20 cellular contexts compared by ENCODE assay signal in genomic region chr1:166848193-166848592, GRCh38. TPM values are rescaled to one million over a fixed set of nuclear protein-coding genes. Genes with fewer than 3 reads are reported as not detected.
A peak's percentile ranks its signal among the peaks of the same experiment; 100 is the strongest.
DNase-seq lines count a peak whose midpoint lies in the region; ATAC-seq and TF ChIP-seq lines count a peak whose summit lies in the region.
"Had no signal": no experiment of that assay in that cellular context is flagged by ENCODE, and none has a peak within 500 bp of the region (broad histone marks: within the 10 kb centered on the region; RNA-seq: fewer than 3 reads in every experiment).

No MANE protein-coding gene starts in this region.

- no TSS peak for BruUV-seq in IMR-90 (replicated peaks; lab: Mats Ljungman, UMichigan)

- TF ChIP-seq POLR2A in IMR-90 (IDR thresholded peaks at IDR 0.05; ENCODE audit: low read depth, low read length): no peak

- no peak overlapping the region for H2BK20ac ChIP-seq in IMR-90 (ENCODE audit: low read depth, low read length)

- no peak overlapping the region for H3K4me3 Mint-ChIP-seq in activated naive CD4-positive, alpha-beta T cell treated with anti-CD3 and anti-CD28 coated beads for 36 hours
- H3K4me3 Mint-ChIP-seq in activated naive CD4-positive, alpha-beta T cell treated with anti-CD3 and anti-CD28 coated beads, Interleukin-2, amount 10 ng/mL, durations not matched to agents 7 days and 5 days: no peak overlapping the region
- H3K4me3 Mint-ChIP-seq in activated CD8-positive, alpha-beta T cell treated with anti-CD3 and anti-CD28 coated beads for 36 hours: no peak overlapping the region
- no peak overlapping the region for H3K4me3 Mint-ChIP-seq in immature natural killer cell
- H3K4me3 Mint-ChIP-seq: CD4-positive, CD25-positive, alpha-beta regulatory T cell had no signal

- intact Hi-C loops in activated naive CD4-positive, alpha-beta T cell treated with anti-CD3 and anti-CD28 coated beads for 36 hours (cut with micrococcal nuclease): loop anchor here (10.0 kb wide), 2 partner anchors 683 to 1083 kb away; partner anchors contain the start of genes FAM78B and TMCO1
- intact Hi-C loops in IMR-90 (cut with micrococcal nuclease): no loop called here
- intact Hi-C loops in activated CD8-positive, alpha-beta T cell treated with anti-CD3 and anti-CD28 coated beads for 36 hours (cut with micrococcal nuclease): no loop called here

- POLR2A ChIA-PET in IMR-90 (lab: Charles Lee; ENCODE audit: unreplicated experiment): interaction anchor here (0.6 to 0.9 kb wide), 2 partner anchors 9 to 76 kb away, joined by 3 read pairs; partner anchors contain the start of gene POGK
- POLR2A ChIA-PET in activated CD8-positive, alpha-beta T cell treated with anti-CD3 and anti-CD28 coated beads for 36 hours (lab: Charles Lee): interaction anchor here (2.7 to 3.0 kb wide), 2 partner anchors 10 to 28 kb away, joined by 11 read pairs; partner anchors contain the start of genes POGK and TADA1

- H4K20me1 ChIP-seq in IMR-90 (ENCODE audit: insufficient read depth, low read length): peaks cover 16% of the 10 kb centered on the region

- no peak overlapping the region for H2BK15ac ChIP-seq in IMR-90 (ENCODE audit: low read depth, low read length)

- no peak for DNase-seq in activated naive CD4-positive, alpha-beta T cell treated with anti-CD3 and anti-CD28 coated beads for 36 hours
- no peak for DNase-seq in activated naive CD4-positive, alpha-beta T cell treated with anti-CD3 and anti-CD28 coated beads, Interleukin-2, amount 10 ng/mL, durations not matched to agents 7 days and 5 days
- DNase-seq in IMR-90: peak; percentile 11
- no peak for DNase-seq in activated CD8-positive, alpha-beta T cell treated with anti-CD3 and anti-CD28 coated beads for 36 hours
- DNase-seq in stimulated activated naive CD8-positive, alpha-beta T cell treated with anti-CD3 and anti-CD28 coated beads, Interleukin-15, Interleukin-2, amounts not matched to agents 100 U/mL and 50 U/mL, for 24 hours: no peak
- DNase-seq in immature natural killer cell: no peak
- DNase-seq: CD4-positive, CD25-positive, alpha-beta regulatory T cell; COR-L47; DMS79; KBM-7; NCI-H1092 treated with DMSO at 0.1 percent for 48 hours; NCI-H146; NCI-H2029; NCI-H226; NCI-H510A treated with DMSO at 0.1 percent for 48 hours; NCI-H748 treated with DMSO at 0.1 percent for 48 hours; PC-9; SHP77 treated with DMSO at 0.1 percent for 48 hours had no signal

- H2BK120ac ChIP-seq in IMR-90 (ENCODE audit: low read depth, low read length): no peak overlapping the region

- H3K14ac ChIP-seq in IMR-90 (replicated peaks; ENCODE audit: low read depth, low read length): no peak overlapping the region

- peaks cover 57% of the 10 kb centered on the region in 2 experiments for H3K79me1 ChIP-seq in IMR-90 (ENCODE audit: low read depth in 1 of 2, low read length in 2 of 2)

- no peak overlapping the region for H3K4me3 ChIP-seq in IMR-90 (ENCODE audit: insufficient read depth, low read depth, low read length)
- H3K4me3 ChIP-seq: PC-9 had no signal

- H3K4ac ChIP-seq in IMR-90 (ENCODE audit: low read depth, low read length): no peak overlapping the region

- no peak overlapping the region for H3K18ac ChIP-seq in IMR-90 (ENCODE audit: low read depth, low read length)

- H4K5ac ChIP-seq in IMR-90 (ENCODE audit: low read depth, low read length): no peak overlapping the region

- no peak for ATAC-seq in IMR-90 (ENCODE audit: low read depth)
- ATAC-seq in activated CD8-positive, alpha-beta T cell treated with anti-CD3 and anti-CD28 coated beads for 36 hours: peak; percentile 72
- peak; percentile 62 for ATAC-seq in stimulated activated naive CD8-positive, alpha-beta T cell treated with anti-CD3 and anti-CD28 coated beads, Interleukin-15, Interleukin-2, amounts not matched to agents 100 U/mL and 50 U/mL, for 24 hours
- ATAC-seq in HG02623 (IDR thresholded peaks at IDR 0.05; ENCODE audit: unreplicated experiment): no peak

- H4K91ac ChIP-seq in IMR-90 (ENCODE audit: insufficient read depth, low read depth, low read length): no peak overlapping the region

- H3K9me1 ChIP-seq in IMR-90 (ENCODE audit: insufficient read depth, low read length): peaks cover 9% of the 10 kb centered on the region; the same call in 1 of the 2 replicates

- no peak overlapping the region for H2AK5ac ChIP-seq in IMR-90 (ENCODE audit: low read depth, low read length)

- no peaks in the 10 kb centered on the region for H3K27me3 ChIP-seq in IMR-90 (ENCODE audit: control insufficient read depth, insufficient read depth, low read length)

- H2AK9ac ChIP-seq in IMR-90 (replicated peaks; ENCODE audit: low read depth, low read length, poor library complexity): no peak overlapping the region

- H3K36me3 ChIP-seq in IMR-90 (ENCODE audit: control insufficient read depth, insufficient read depth, low read length): peaks cover 64% of the 10 kb centered on the region

- TF ChIP-seq RAD21 in IMR-90 (IDR thresholded peaks at IDR 0.05; ENCODE audit: low read length): no peak

- H4K8ac ChIP-seq in IMR-90 (ENCODE audit: low read depth in 2 of 2, low read length in 2 of 2): no peak overlapping the region

- CTCF ChIA-PET in activated naive CD4-positive, alpha-beta T cell treated with anti-CD3 and anti-CD28 coated beads for 36 hours (lab: Charles Lee): no interaction called here
- CTCF ChIA-PET in activated naive CD4-positive, alpha-beta T cell treated with anti-CD3 and anti-CD28 coated beads, Interleukin-2, amount 10 ng/mL, durations not matched to agents 7 days and 5 days (lab: Charles Lee): no interaction called here
- CTCF ChIA-PET in IMR-90 (lab: Yijun Ruan, JAX): no interaction called here
- CTCF ChIA-PET in activated CD8-positive, alpha-beta T cell treated with anti-CD3 and anti-CD28 coated beads for 36 hours (lab: Charles Lee): interaction anchor here (1.5 kb wide), 2 partner anchors 12 to 16 kb away, joined by 4 read pairs; no protein-coding TSS in a partner anchor

- H3K23ac ChIP-seq in IMR-90 (ENCODE audit: low read depth, low read length): no peak overlapping the region

- H3K9me3 Mint-ChIP-seq in activated naive CD4-positive, alpha-beta T cell treated with anti-CD3 and anti-CD28 coated beads for 36 hours: no peaks in the 10 kb centered on the region
- H3K9me3 Mint-ChIP-seq in activated naive CD4-positive, alpha-beta T cell treated with anti-CD3 and anti-CD28 coated beads, Interleukin-2, amount 10 ng/mL, durations not matched to agents 7 days and 5 days: no peaks in the 10 kb centered on the region
- H3K9me3 Mint-ChIP-seq in activated CD8-positive, alpha-beta T cell treated with anti-CD3 and anti-CD28 coated beads for 36 hours: no peaks in the 10 kb centered on the region
- H3K9me3 Mint-ChIP-seq in immature natural killer cell: no peaks in the 10 kb centered on the region
- H3K9me3 Mint-ChIP-seq: CD4-positive, CD25-positive, alpha-beta regulatory T cell had no signal

- no peak overlapping the region for H3K27ac ChIP-seq in IMR-90 (ENCODE audit: insufficient read depth, low read length)
- H3K27ac ChIP-seq: PC-9, RWPE1 had no signal

- dilution Hi-C loops in IMR-90 (cut with HindIII; ENCODE audit: low sequenced_read_pairs, unreplicated experiment): no loop called here

- H2AFZ ChIP-seq in IMR-90 (replicated peaks; ENCODE audit: low read length, poor library complexity): no peak overlapping the region
- H2AFZ ChIP-seq: PC-9 had no signal

- H3K4me1 ChIP-seq in IMR-90 (ENCODE audit: control insufficient read depth, insufficient read depth, low read length): no peaks in the 10 kb centered on the region

- no peak for TF ChIP-seq CTCF in IMR-90 (conservative IDR thresholded peaks at IDR 0.05; ENCODE audit: low read depth, low read length)
- no peak for TF ChIP-seq CTCF in activated CD8-positive, alpha-beta T cell treated with anti-CD3 and anti-CD28 coated beads for 36 hours (IDR thresholded peaks at IDR 0.05)

- no peak overlapping the region for H3K4me2 ChIP-seq in IMR-90 (ENCODE audit: low read depth, low read length)
- H3K4me2 ChIP-seq: PC-9 had no signal

- H3K4me1 Mint-ChIP-seq in activated naive CD4-positive, alpha-beta T cell treated with anti-CD3 and anti-CD28 coated beads for 36 hours (ENCODE audit: low read depth): peaks cover 78% of the 10 kb centered on the region
- H3K4me1 Mint-ChIP-seq in activated naive CD4-positive, alpha-beta T cell treated with anti-CD3 and anti-CD28 coated beads, Interleukin-2, amount 10 ng/mL, durations not matched to agents 7 days and 5 days: peaks cover 20% of the 10 kb centered on the region
- peaks cover 64% of the 10 kb centered on the region for H3K4me1 Mint-ChIP-seq in activated CD8-positive, alpha-beta T cell treated with anti-CD3 and anti-CD28 coated beads for 36 hours (ENCODE audit: low read depth)
- peaks cover 18 to 41% of the 10 kb centered on the region in 2 donors for H3K4me1 Mint-ChIP-seq in immature natural killer cell

- peaks cover 76% of the 10 kb centered on the region for H3K36me3 Mint-ChIP-seq in activated naive CD4-positive, alpha-beta T cell treated with anti-CD3 and anti-CD28 coated beads for 36 hours (ENCODE audit: low read depth)
- peaks cover 71% of the 10 kb centered on the region for H3K36me3 Mint-ChIP-seq in activated naive CD4-positive, alpha-beta T cell treated with anti-CD3 and anti-CD28 coated beads, Interleukin-2, amount 10 ng/mL, durations not matched to agents 7 days and 5 days
- H3K36me3 Mint-ChIP-seq in activated CD8-positive, alpha-beta T cell treated with anti-CD3 and anti-CD28 coated beads for 36 hours (ENCODE audit: low read depth): peaks cover 75% of the 10 kb centered on the region
- H3K36me3 Mint-ChIP-seq in immature natural killer cell: peaks cover 8 to 61% (median 20%) of the 10 kb centered on the region in 3 donors

- H2BK5ac ChIP-seq in IMR-90 (ENCODE audit: low read depth, low read length, poor library complexity, severe bottlenecking): no peak overlapping the region

- no peaks in the 10 kb centered on the region for H3K9me3 ChIP-seq in IMR-90 (ENCODE audit: control insufficient read depth, insufficient read depth, low read length)

- H3K27me3 Mint-ChIP-seq in activated naive CD4-positive, alpha-beta T cell treated with anti-CD3 and anti-CD28 coated beads for 36 hours (ENCODE audit: low read depth): no peaks in the 10 kb centered on the region
- H3K27me3 Mint-ChIP-seq in activated naive CD4-positive, alpha-beta T cell treated with anti-CD3 and anti-CD28 coated beads, Interleukin-2, amount 10 ng/mL, durations not matched to agents 7 days and 5 days: no peaks in the 10 kb centered on the region
- H3K27me3 Mint-ChIP-seq in activated CD8-positive, alpha-beta T cell treated with anti-CD3 and anti-CD28 coated beads for 36 hours: no peaks in the 10 kb centered on the region
- H3K27me3 Mint-ChIP-seq in immature natural killer cell (ENCODE audit: low read depth in 3 of 3): no peaks in the 10 kb centered on the region
- H3K27me3 Mint-ChIP-seq: CD4-positive, CD25-positive, alpha-beta regulatory T cell had no signal

- in situ Hi-C loops in IMR-90 (cut with MboI; ENCODE audit: low sequenced_read_pairs): no loop called here

- H3K27ac Mint-ChIP-seq in activated naive CD4-positive, alpha-beta T cell treated with anti-CD3 and anti-CD28 coated beads for 36 hours: peak overlapping the region; percentile 66
- H3K27ac Mint-ChIP-seq in activated naive CD4-positive, alpha-beta T cell treated with anti-CD3 and anti-CD28 coated beads, Interleukin-2, amount 10 ng/mL, durations not matched to agents 7 days and 5 days: no peak overlapping the region
- H3K27ac Mint-ChIP-seq in activated CD8-positive, alpha-beta T cell treated with anti-CD3 and anti-CD28 coated beads for 36 hours: peak overlapping the region; percentile 60
- no peak overlapping the region for H3K27ac Mint-ChIP-seq in immature natural killer cell

- no peak overlapping the region for H3K9ac ChIP-seq in IMR-90 (ENCODE audit: low read depth, low read length)

- H3K56ac ChIP-seq in IMR-90 (ENCODE audit: extremely low read depth, insufficient read depth, low read length): no peak overlapping the region

RNA-seq across cellular contexts. Expression of gene POGK, which starts 8.9 kb away (rescaled TPM):
- total RNA-seq in activated naive CD4-positive, alpha-beta T cell treated with anti-CD3 and anti-CD28 coated beads for 36 hours: 10 to 100 TPM; 33.1 to 34.9 TPM
- 25.6 and 33.1 TPM in 2 replicates for total RNA-seq in IMR-90 (2012; rRNA removed)
- polyA plus RNA-seq in IMR-90 (2012; rRNA removed) (10.7 and 11.3 TPM in 2 replicates), immature natural killer cell (10 to 100 TPM in 1 of 3 donors, 1 to 10 TPM in 2; 2.8 to 10.8 (median 8.3) TPM)
- polyA plus RNA-seq in IMR-90 (2012; cell fraction: cytosol; rRNA removed): 4.6 and 8.6 TPM in 2 replicates
- 6.1 and 14.9 TPM in 2 replicates for polyA plus RNA-seq in IMR-90 (2012; cell fraction: nucleus; rRNA removed; ENCODE audit: low replicate concordance)
- 10 to 100 TPM; 33.6 to 34.4 TPM for total RNA-seq in activated CD8-positive, alpha-beta T cell treated with anti-CD3 and anti-CD28 coated beads for 36 hours

RNA-seq across cellular contexts. Expression of gene TADA1, which starts 27.9 kb away (rescaled TPM):
- total RNA-seq in activated naive CD4-positive, alpha-beta T cell treated with anti-CD3 and anti-CD28 coated beads for 36 hours: 10 to 100 TPM; 19.6 to 19.9 TPM
- total RNA-seq in IMR-90 (2012; rRNA removed): 16.4 and 16.8 TPM in 2 replicates
- polyA plus RNA-seq in IMR-90 (2012; rRNA removed) (8.2 and 8.4 TPM in 2 replicates), immature natural killer cell (10 to 100 TPM; 14.4 to 16.6 (median 16.3) TPM)
- 2.2 and 3.5 TPM in 2 replicates for polyA plus RNA-seq in IMR-90 (2012; cell fraction: cytosol; rRNA removed)
- 1.9 and 10.5 TPM in 2 replicates for polyA plus RNA-seq in IMR-90 (2012; cell fraction: nucleus; rRNA removed; ENCODE audit: low replicate concordance)
- 10 to 100 TPM; 14.3 to 15.7 TPM for total RNA-seq in activated CD8-positive, alpha-beta T cell treated with anti-CD3 and anti-CD28 coated beads for 36 hours

Comparison
In these comparisons a context has a peak if more than half of its experiments do, and no peak if none do; other contexts are left out.
1. H3K27ac Mint-ChIP-seq: peak in activated naive CD4-positive, alpha-beta T cell treated with anti-CD3 and anti-CD28 coated beads for 36 hours (single experiment) and activated CD8-positive, alpha-beta T cell treated with anti-CD3 and anti-CD28 coated beads for 36 hours (single experiment); none in activated naive CD4-positive, alpha-beta T cell treated with anti-CD3 and anti-CD28 coated beads, Interleukin-2, amount 10 ng/mL, durations not matched to agents 7 days and 5 days (single experiment) and immature natural killer cell (0 of 6).
2. ATAC-seq: peak in activated CD8-positive, alpha-beta T cell treated with anti-CD3 and anti-CD28 coated beads for 36 hours (single experiment) and stimulated activated naive CD8-positive, alpha-beta T cell treated with anti-CD3 and anti-CD28 coated beads, Interleukin-15, Interleukin-2, amounts not matched to agents 100 U/mL and 50 U/mL, for 24 hours (single experiment); none in IMR-90 (single experiment) and HG02623 (single experiment).